Comparison of ENCODE assay signal across 1 cellular context in the genomic region with DNA sequence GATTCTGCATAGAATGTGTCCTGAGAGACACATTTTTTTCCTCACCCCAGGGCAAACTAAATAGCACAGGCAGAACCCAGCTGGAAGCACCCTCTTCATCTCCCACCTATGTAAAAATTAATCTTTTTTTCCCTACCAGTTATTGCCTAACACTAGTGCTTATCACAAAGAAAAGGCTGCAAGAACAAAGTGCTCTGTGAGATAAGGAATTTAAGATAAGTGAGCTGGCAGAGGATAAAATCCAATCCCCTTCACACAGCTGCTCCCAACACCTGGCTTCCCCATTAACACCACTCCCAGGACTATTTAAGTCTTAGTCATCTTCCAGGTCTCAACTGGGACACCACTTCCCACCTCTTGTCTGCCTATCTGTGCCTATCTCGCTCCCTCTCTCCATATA.
TF ChIP-seq lines count a peak whose summit lies in the region.

No MANE protein-coding gene starts in this region.

TF ChIP-seq in HepG2, 621 proteins besides CTCF, POLR2A, EP300 and RAD21 (continued from another document):
- no peak for TF ChIP-seq SP2 (CRISPR knock-in tag; IDR thresholded peaks at IDR 0.05)
- no peak for TF ChIP-seq SMC3 (IDR thresholded peaks at IDR 0.05; ENCODE audit: low read length)
- no peak for TF ChIP-seq ZNF207 (IDR thresholded peaks at IDR 0.05; ENCODE audit: borderline replicate concordance)
